Comparison of ENCODE assay signal across 8 cellular contexts in the genomic region with DNA sequence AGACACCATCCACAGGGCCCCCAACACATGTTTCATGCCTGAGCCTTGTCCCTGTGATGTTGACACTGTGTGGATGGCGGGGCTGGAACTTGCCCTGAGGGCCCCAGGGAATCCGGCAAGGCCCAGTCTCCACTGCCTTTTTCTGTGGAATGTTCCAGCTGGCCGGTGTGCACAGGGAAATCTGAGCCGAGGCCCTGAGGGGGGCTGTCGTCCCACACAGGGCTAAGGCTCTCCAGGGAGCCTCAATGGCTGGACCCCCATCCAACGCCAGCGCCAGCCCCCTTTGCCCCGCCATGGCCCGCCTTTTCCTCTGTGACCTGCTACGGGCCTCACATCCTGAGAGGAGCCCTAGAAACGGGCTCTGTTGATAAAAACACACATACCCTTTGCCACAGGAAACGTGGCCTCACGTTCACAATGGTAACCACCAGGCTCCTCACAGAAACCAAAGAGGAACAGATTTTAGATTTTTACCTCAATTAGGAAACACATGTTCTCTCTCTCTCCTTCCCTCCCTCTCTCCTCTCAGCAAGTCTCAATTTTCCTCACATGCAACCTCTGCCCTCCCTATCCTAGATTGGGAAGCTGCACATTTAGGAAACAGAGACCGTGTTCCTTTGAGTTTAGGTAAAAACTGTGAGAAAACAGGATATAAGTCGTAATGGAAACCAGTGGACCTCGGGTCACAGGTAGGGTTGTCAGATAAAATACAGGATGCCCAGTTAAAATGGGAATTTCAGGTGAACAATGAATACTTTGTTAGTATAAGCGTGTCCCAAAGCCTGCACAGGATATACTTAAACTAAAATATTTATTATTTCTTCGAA. TPM values are rescaled to one million over a fixed set of nuclear protein-coding genes. Genes with fewer than 3 reads are reported as not detected.
DNase-seq lines count a peak whose midpoint lies in the region; ATAC-seq and FAIRE-seq lines count a peak whose summit lies in the region.

No MANE protein-coding gene starts in this region.

- 36% methylated on average over 18 of the region's 18 CpGs for WGBS in right cardiac atrium

- peaks cover 17% of the 10 kb centered on the region for H3K4me1 ChIP-seq in right cardiac atrium (ENCODE audit: control insufficient read depth, insufficient read depth, low read length)

- H3K9me3 ChIP-seq in right cardiac atrium (ENCODE audit: control insufficient read depth, low read length): no peaks in the 10 kb centered on the region

- H3K36me3 Mint-ChIP-seq in stimulated activated effector memory CD8-positive, alpha-beta T cell treated with anti-CD3 and anti-CD28 coated beads, Interleukin-12 subunit alpha, Interleukin-12 subunit beta, amount 100 ng/mL, for 72 hours: peaks cover 28% of the 10 kb centered on the region

- DNase-seq in HTR-8/SVneo (ENCODE audit: insufficient read length, low spot score): no peak
- peak; percentile 80 for DNase-seq in activated CD8-positive, alpha-beta memory T cell treated with anti-CD3 and anti-CD28 coated beads, Interleukin-2, amount 50 U/mL, for 48 hours
- DNase-seq in right cardiac atrium: peak; percentile 39 to 73 (median 71)
- peak; percentile 43 to 76 for DNase-seq in stimulated activated effector memory CD8-positive, alpha-beta T cell treated with anti-CD3 and anti-CD28 coated beads, Interleukin-12 subunit alpha, Interleukin-12 subunit beta, amount 100 ng/mL, for 72 hours (ENCODE audit: low spot score in 2 of 2)
- no peak for DNase-seq in foreskin melanocyte
- DNase-seq in 8988T: no peak
- DNase-seq in posterior cingulate gyrus: no peak

- H3K9me3 Mint-ChIP-seq in stimulated activated effector memory CD8-positive, alpha-beta T cell treated with anti-CD3 and anti-CD28 coated beads, Interleukin-12 subunit alpha, Interleukin-12 subunit beta, amount 100 ng/mL, for 72 hours: no peaks in the 10 kb centered on the region

- H3K4me1 Mint-ChIP-seq in stimulated activated effector memory CD8-positive, alpha-beta T cell treated with anti-CD3 and anti-CD28 coated beads, Interleukin-12 subunit alpha, Interleukin-12 subunit beta, amount 100 ng/mL, for 72 hours: peaks cover 97% of the 10 kb centered on the region

- FAIRE-seq in HTR-8/SVneo (lab: Jason Lieb, UNC): peak; percentile 76

- no peak overlapping the region for H3K4me3 ChIP-seq in right cardiac atrium (ENCODE audit: low read length)

- H3K27ac ChIP-seq in right cardiac atrium (ENCODE audit: low read length): peak overlapping the region; percentile 53

- intact Hi-C loops in right cardiac atrium (cut with DNase I) (no loop called here), posterior cingulate gyrus (cut with DNase I) (no loop called here)

- H3K27ac Mint-ChIP-seq in stimulated activated effector memory CD8-positive, alpha-beta T cell treated with anti-CD3 and anti-CD28 coated beads, Interleukin-12 subunit alpha, Interleukin-12 subunit beta, amount 100 ng/mL, for 72 hours: peak overlapping the region; percentile 97

- peak overlapping the region; percentile 72 for H3K4me3 Mint-ChIP-seq in stimulated activated effector memory CD8-positive, alpha-beta T cell treated with anti-CD3 and anti-CD28 coated beads, Interleukin-12 subunit alpha, Interleukin-12 subunit beta, amount 100 ng/mL, for 72 hours

- no peaks in the 10 kb centered on the region for H3K27me3 ChIP-seq in right cardiac atrium (ENCODE audit: control insufficient read depth, insufficient read depth)

- ATAC-seq in right cardiac atrium (peak; percentile 48 to 79), GM19324 (IDR thresholded peaks at IDR 0.05; ENCODE audit: low FRiP score, unreplicated experiment) (no peak)
- peak; percentile 83 for ATAC-seq in stimulated activated effector memory CD8-positive, alpha-beta T cell treated with anti-CD3 and anti-CD28 coated beads, Interleukin-12 subunit alpha, Interleukin-12 subunit beta, amount 100 ng/mL, for 72 hours

RNA-seq across cellular contexts. Expression of a gene that starts 13.7 kb away (rescaled TPM):
- under 1 TPM; 0.06 to 0.18 (median 0.16) TPM for total RNA-seq in right cardiac atrium
- polyA plus RNA-seq in right cardiac atrium: 0.05 TPM

Comparison
In these comparisons a context has a peak if more than half of its experiments do, and no peak if none do; other contexts are left out.
1. DNase-seq: peak in activated CD8-positive, alpha-beta memory T cell treated with anti-CD3 and anti-CD28 coated beads, Interleukin-2, amount 50 U/mL, for 48 hours (single experiment), right cardiac atrium (3 of 3) and stimulated activated effector memory CD8-positive, alpha-beta T cell treated with anti-CD3 and anti-CD28 coated beads, Interleukin-12 subunit alpha, Interleukin-12 subunit beta, amount 100 ng/mL, for 72 hours (2 of 2); none in HTR-8/SVneo (single experiment), foreskin melanocyte (single experiment), 8988T (single experiment) and posterior cingulate gyrus (0 of 10).